ENCODE assay signal across 13 cellular contexts in genomic region chr4:84051728-84052127, GRCh38.
A peak's percentile ranks its signal among the peaks of the same experiment; 100 is the strongest.
DNase-seq lines count a peak whose midpoint lies in the region; FAIRE-seq and TF ChIP-seq lines count a peak whose summit lies in the region.
"Had no signal": no experiment of that assay in that cellular context is flagged by ENCODE, and none has a peak within 500 bp of the region (broad histone marks: within the 10 kb centered on the region; RNA-seq: fewer than 3 reads in every experiment).

No MANE protein-coding gene starts in this region.

- no peak overlapping the region for H3K4me3 ChIP-seq in H1 (ENCODE audit: extremely low read depth in 1 of 4, insufficient read depth in 2 of 4, low read depth in 3 of 4, low read length in 4 of 4)
- H3K4me3 ChIP-seq in Peyer's patch = no peak overlapping the region

- no peak for TF ChIP-seq EP300 in H1 (IDR thresholded peaks at IDR 0.05; ENCODE audit: borderline replicate concordance in 1 of 2, low read depth in 2 of 2, low read length in 2 of 2)

- no peaks in the 10 kb centered on the region for H3K79me2 ChIP-seq in H1 (ENCODE audit: control insufficient read depth in 1 of 2, insufficient read depth in 2 of 2, low read length in 2 of 2)

- peak; percentile 16 to 17 for DNase-seq in NCI-H526 (lab: John Stamatoyannopoulos, UW)
- no peak for DNase-seq in NCI-H526 treated with DMSO at 0.1 percent for 48 hours (lab: John Stamatoyannopoulos, UW)
- peak; percentile 32 for DNase-seq in NCI-H1105 treated with DMSO at 0.1 percent for 48 hours (lab: John Stamatoyannopoulos, UW)
- no peak for DNase-seq in H1 (ENCODE audit: low read depth in 1 of 2, low spot score in 2 of 2)
- no peak for DNase-seq in Peyer's patch
- no peak for DNase-seq in occipital lobe (lab: John Stamatoyannopoulos, UW)
- no peak for DNase-seq in EL
- DNase-seq: GF-D8; GOT3; NCI-H510A; NK-92 treated with Interleukin-12 subunit alpha and Interleukin-12 subunit beta, amount 100 ng/mL, for 24 hours; Right ventricle myocardium superior; SW 1271 had no signal

- no peak overlapping the region for H3K18ac ChIP-seq in H1 (ENCODE audit: extremely low read depth, low read length)

- H2AK5ac ChIP-seq in H1 (ENCODE audit: low read depth, low read length) = no peak overlapping the region

- 53% methylated on average over 5 of the region's 5 CpGs; no CpG with 5 or more reads in 1 of the 2 experiments for WGBS in H1 (ENCODE audit: extremely low coverage in 1 of 2, insufficient coverage in 1 of 2, insufficient read length in 1 of 2, insufficient replicate concordance in 2 of 2, low coverage in 1 of 2, low lambda C conversion rate in 2 of 2, missing lambda C conversion rate in 1 of 2), 2 experiments

- H3K4me2 ChIP-seq in H1 (ENCODE audit: insufficient read depth in 1 of 2, low read depth in 2 of 2, low read length in 2 of 2) = peak overlapping the region in 1 of 2 experiments; percentile 21; a peak in 2 of 4 replicates

- H3K9me3 ChIP-seq in H1 (ENCODE audit: insufficient read depth in 2 of 2, low read depth in 1 of 2, low read length in 1 of 2) (no peaks in the 10 kb centered on the region), Peyer's patch (no peaks in the 10 kb centered on the region)

- H3K56ac ChIP-seq in H1 (replicated peaks; ENCODE audit: insufficient read length, low read depth, low read length) = no peak overlapping the region

- no peak for TF ChIP-seq RAD21 in H1 (IDR thresholded peaks at IDR 0.05 in 1 of 2, conservative IDR thresholded peaks at IDR 0.05 in 1 of 2; ENCODE audit: low read depth in 2 of 2, low read length in 2 of 2)

- TF ChIP-seq CTCF in H1 (IDR thresholded peaks at IDR 0.05; ENCODE audit: control extremely low read depth in 1 of 3, insufficient read depth in 1 of 3, low read depth in 1 of 3, low read length in 3 of 3) (no peak), Peyer's patch (IDR thresholded peaks at IDR 0.05) (no peak)

- POLR2A ChIA-PET in H1 (lab: Charles Lee; ENCODE audit: partially characterized antibody) = no interaction called here

- H4K20me1 ChIP-seq in H1 (replicated peaks in 1 of 2; ENCODE audit: control insufficient read depth in 1 of 2, insufficient read depth in 2 of 2, low read length in 2 of 2) = no peaks in the 10 kb centered on the region

- 0 out of 2 replicates have a peak overlapping the region, but pooled peaks have one; percentile 5 for H2BK12ac ChIP-seq in H1 (ENCODE audit: low read depth, low read length)

- no peaks in the 10 kb centered on the region for H3K79me1 ChIP-seq in H1 (ENCODE audit: low read depth, low read length)

- H4K5ac ChIP-seq in H1 (ENCODE audit: insufficient read length, low read depth, low read length) = no peak overlapping the region

- no peaks in the 10 kb centered on the region for H3K23me2 ChIP-seq in H1 (ENCODE audit: low read depth, low read length)

- H3K27me3 ChIP-seq in H1 (replicated peaks in 1 of 4; ENCODE audit: control insufficient read depth in 3 of 4, extremely low read depth in 1 of 4, insufficient read depth in 3 of 4, low read length in 3 of 4) = no peaks in the 10 kb centered on the region
- H3K27me3 ChIP-seq in Peyer's patch = no peaks in the 10 kb centered on the region

- H2BK15ac ChIP-seq in H1 (ENCODE audit: low read length) = no peak overlapping the region

- no peak for FAIRE-seq in H1 (lab: Jason Lieb, UNC)

- H3K14ac ChIP-seq in H1 (ENCODE audit: insufficient read length) = no peak overlapping the region

- no peak overlapping the region for H3K4ac ChIP-seq in H1 (replicated peaks; ENCODE audit: insufficient read length, low read depth, low read length)

- no peak overlapping the region for H2BK120ac ChIP-seq in H1 (replicated peaks; ENCODE audit: low read depth, low read length)

- peak overlapping the region; percentile 45; the same call in 1 of the 2 replicates for H2BK5ac ChIP-seq in H1 (ENCODE audit: low read depth, low read length)

- no peak overlapping the region for H4K91ac ChIP-seq in H1 (replicated peaks; ENCODE audit: insufficient read length, low read length)

- CTCF ChIA-PET in H1 (lab: Charles Lee; ENCODE audit: partially characterized antibody) = interaction anchor here (0.7 kb wide), 1 partner anchor 16 kb away, joined by 3 read pairs; no protein-coding TSS in a partner anchor

- H2AFZ ChIP-seq in H1 (ENCODE audit: low read length) = no peak overlapping the region

- no peak overlapping the region for H3K27ac ChIP-seq in H1 (ENCODE audit: low read depth, low read length)
- no peak overlapping the region for H3K27ac ChIP-seq in Peyer's patch

- H4K8ac ChIP-seq in H1 (ENCODE audit: extremely low read depth, insufficient read depth, low read length) = no peak overlapping the region

- H3K23ac ChIP-seq in H1 (ENCODE audit: insufficient read length) = no peak overlapping the region

- H3K9ac ChIP-seq in H1 (replicated peaks in 1 of 4; ENCODE audit: extremely low read depth in 1 of 4, low read depth in 3 of 4, low read length in 3 of 4) = no peak overlapping the region

- H3K4me1 ChIP-seq in H1 (replicated peaks in 1 of 4; ENCODE audit: control insufficient read depth in 3 of 4, insufficient read depth in 4 of 4, low read length in 3 of 4) (peaks cover 10 to 21% (median 13%) of the 10 kb centered on the region in 4 experiments; a peak in 5 of 7 replicates), Peyer's patch (no peaks in the 10 kb centered on the region)

- no peak for TF ChIP-seq POLR2A in H1 (IDR thresholded peaks at IDR 0.05; ENCODE audit: control extremely low read depth in 1 of 2, low read depth in 2 of 2, low read length in 2 of 2)
- TF ChIP-seq POLR2A in Peyer's patch (IDR thresholded peaks at IDR 0.05) = no peak

- H2BK20ac ChIP-seq in H1 (ENCODE audit: low read length) = no peak overlapping the region

- H3K36me3 ChIP-seq in H1 (ENCODE audit: control insufficient read depth in 2 of 4, insufficient read depth in 4 of 4, low read length in 3 of 4) = no peaks in the 10 kb centered on the region
- H3K36me3 ChIP-seq in Peyer's patch = no peaks in the 10 kb centered on the region

TF ChIP-seq in H1, 55 proteins besides CTCF, POLR2A, EP300 and RAD21:
- TF ChIP-seq TBP (IDR thresholded peaks at IDR 0.05; ENCODE audit: low read depth, low read length) (0 out of 2 replicates have a peak, but pooled peaks have one; percentile 15), RBBP5 (IDR thresholded peaks at IDR 0.05; ENCODE audit: borderline replicate concordance, low read depth, low read length) (no peak)

Comparison
In these comparisons a context has a peak if more than half of its experiments do, and no peak if none do; other contexts are left out.
1. DNase-seq: peak in NCI-H526 (2 of 2) and NCI-H1105 treated with DMSO at 0.1 percent for 48 hours (single experiment); none in NCI-H526 treated with DMSO at 0.1 percent for 48 hours (single experiment), H1 (0 of 2), Peyer's patch (0 of 3), occipital lobe (single experiment) and EL (single experiment).